In the genomic region with DNA sequence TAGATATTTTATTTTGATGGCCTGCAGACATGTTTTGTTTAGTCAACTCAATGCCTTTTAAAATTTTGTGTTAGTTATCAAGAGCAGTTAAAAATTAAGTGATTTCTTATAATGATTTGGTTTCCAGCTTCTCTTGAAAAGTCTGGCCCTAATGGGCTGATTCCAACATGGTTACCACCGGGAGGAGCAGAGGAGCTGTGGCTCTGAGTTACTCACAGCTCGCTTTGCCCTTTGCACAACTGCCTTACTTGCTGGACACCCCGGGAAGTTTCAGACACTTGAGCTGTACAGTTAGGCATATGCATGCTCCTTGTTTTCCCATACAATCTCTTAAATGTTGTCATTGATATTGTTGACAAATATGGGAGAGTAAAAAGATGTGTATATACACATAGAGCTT, we compare ENCODE assay signal across 1 cellular context.
TF ChIP-seq lines count a peak whose summit lies in the region.

No MANE protein-coding gene starts in this region.

TF ChIP-seq in SK-N-SH, 30 proteins besides CTCF, POLR2A, EP300 and RAD21 (continued from another document):
- TF ChIP-seq, protein P1, sequence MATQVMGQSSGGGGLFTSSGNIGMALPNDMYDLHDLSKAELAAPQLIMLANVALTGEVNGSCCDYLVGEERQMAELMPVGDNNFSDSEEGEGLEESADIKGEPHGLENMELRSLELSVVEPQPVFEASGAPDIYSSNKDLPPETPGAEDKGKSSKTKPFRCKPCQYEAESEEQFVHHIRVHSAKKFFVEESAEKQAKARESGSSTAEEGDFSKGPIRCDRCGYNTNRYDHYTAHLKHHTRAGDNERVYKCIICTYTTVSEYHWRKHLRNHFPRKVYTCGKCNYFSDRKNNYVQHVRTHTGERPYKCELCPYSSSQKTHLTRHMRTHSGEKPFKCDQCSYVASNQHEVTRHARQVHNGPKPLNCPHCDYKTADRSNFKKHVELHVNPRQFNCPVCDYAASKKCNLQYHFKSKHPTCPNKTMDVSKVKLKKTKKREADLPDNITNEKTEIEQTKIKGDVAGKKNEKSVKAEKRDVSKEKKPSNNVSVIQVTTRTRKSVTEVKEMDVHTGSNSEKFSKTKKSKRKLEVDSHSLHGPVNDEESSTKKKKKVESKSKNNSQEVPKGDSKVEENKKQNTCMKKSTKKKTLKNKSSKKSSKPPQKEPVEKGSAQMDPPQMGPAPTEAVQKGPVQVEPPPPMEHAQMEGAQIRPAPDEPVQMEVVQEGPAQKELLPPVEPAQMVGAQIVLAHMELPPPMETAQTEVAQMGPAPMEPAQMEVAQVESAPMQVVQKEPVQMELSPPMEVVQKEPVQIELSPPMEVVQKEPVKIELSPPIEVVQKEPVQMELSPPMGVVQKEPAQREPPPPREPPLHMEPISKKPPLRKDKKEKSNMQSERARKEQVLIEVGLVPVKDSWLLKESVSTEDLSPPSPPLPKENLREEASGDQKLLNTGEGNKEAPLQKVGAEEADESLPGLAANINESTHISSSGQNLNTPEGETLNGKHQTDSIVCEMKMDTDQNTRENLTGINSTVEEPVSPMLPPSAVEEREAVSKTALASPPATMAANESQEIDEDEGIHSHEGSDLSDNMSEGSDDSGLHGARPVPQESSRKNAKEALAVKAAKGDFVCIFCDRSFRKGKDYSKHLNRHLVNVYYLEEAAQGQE (IDR thresholded peaks at IDR 0.05; ENCODE audit: low read depth, low read length), result no peak
- TF ChIP-seq TEAD4 (IDR thresholded peaks at IDR 0.05; ENCODE audit: borderline replicate concordance, insufficient read depth) (no peak), JUND (IDR thresholded peaks at IDR 0.05) (no peak), GATA2 (CRISPR knock-in tag; IDR thresholded peaks at IDR 0.05) (no peak), MXI1 (IDR thresholded peaks at IDR 0.05; ENCODE audit: low read depth, low read length) (no peak), FOXM1 (IDR thresholded peaks at IDR 0.05; ENCODE audit: low read depth) (no peak), NFIC (IDR thresholded peaks at IDR 0.05; ENCODE audit: borderline replicate concordance) (no peak), ELF1 (IDR thresholded peaks at IDR 0.05) (no peak), MEF2A (IDR thresholded peaks at IDR 0.05; ENCODE audit: borderline replicate concordance, low read depth) (no peak), FOXJ3 (CRISPR knock-in tag; IDR thresholded peaks at IDR 0.05) (no peak), RCOR1 (IDR thresholded peaks at IDR 0.05; ENCODE audit: low read length) (no peak)
- TF ChIP-seq, protein P2, sequence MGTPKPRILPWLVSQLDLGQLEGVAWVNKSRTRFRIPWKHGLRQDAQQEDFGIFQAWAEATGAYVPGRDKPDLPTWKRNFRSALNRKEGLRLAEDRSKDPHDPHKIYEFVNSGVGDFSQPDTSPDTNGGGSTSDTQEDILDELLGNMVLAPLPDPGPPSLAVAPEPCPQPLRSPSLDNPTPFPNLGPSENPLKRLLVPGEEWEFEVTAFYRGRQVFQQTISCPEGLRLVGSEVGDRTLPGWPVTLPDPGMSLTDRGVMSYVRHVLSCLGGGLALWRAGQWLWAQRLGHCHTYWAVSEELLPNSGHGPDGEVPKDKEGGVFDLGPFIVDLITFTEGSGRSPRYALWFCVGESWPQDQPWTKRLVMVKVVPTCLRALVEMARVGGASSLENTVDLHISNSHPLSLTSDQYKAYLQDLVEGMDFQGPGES (IDR thresholded peaks at IDR 0.05; ENCODE audit: low read depth, low read length), result no peak
